20 cellular contexts compared by ENCODE assay signal in genomic region chr10:132488231-132488821, GRCh38.
"Had no signal": no experiment of that assay in that cellular context is flagged by ENCODE, and none has a peak within 500 bp of the region (broad histone marks: within the 10 kb centered on the region; RNA-seq: fewer than 3 reads in every experiment).

No MANE protein-coding gene starts in this region.

- H3K27me3 Mint-ChIP-seq: activated CD4-positive, alpha-beta T cell treated with anti-CD3 and anti-CD28 coated beads, Interleukin-2, amount 10 ng/mL, durations not matched to agents 7 days and 5 days; activated naive CD8-positive, alpha-beta T cell treated with anti-CD3 and anti-CD28 coated beads, Interleukin-2, amount 50 U/mL, for 24 hours; stimulated activated naive CD8-positive, alpha-beta T cell treated with anti-CD3 and anti-CD28 coated beads, Interleukin-15, Interleukin-2, amounts not matched to agents 100 ng/mL and 50 ng/mL, for 24 hours; T-cell had no signal

- H3K27ac ChIP-seq: neutrophil, parathyroid adenoma, skin epidermis had no signal

- H3K4me3 Mint-ChIP-seq: activated CD4-positive, alpha-beta T cell treated with anti-CD3 and anti-CD28 coated beads, Interleukin-2, amount 10 ng/mL, durations not matched to agents 7 days and 5 days; activated CD8-positive, alpha-beta T cell treated with anti-CD3 and anti-CD28 coated beads, Interleukin-2, amount 10 ng/mL, durations not matched to agents 7 days and 5 days; activated naive CD4-positive, alpha-beta T cell treated with anti-CD3 and anti-CD28 coated beads, Interleukin-2, amount 10 ng/mL, durations not matched to agents 7 days and 5 days; activated naive CD8-positive, alpha-beta T cell treated with anti-CD3 and anti-CD28 coated beads, Interleukin-2, amount 50 U/mL, for 24 hours; natural killer cell; stimulated activated naive CD8-positive, alpha-beta T cell treated with anti-CD3 and anti-CD28 coated beads, Interleukin-15, Interleukin-2, amounts not matched to agents 100 ng/mL and 50 ng/mL, for 24 hours; T-cell had no signal

- ATAC-seq: activated CD8-positive, alpha-beta T cell treated with anti-CD3 and anti-CD28 coated beads, Interleukin-2, amount 10 ng/mL, durations not matched to agents 7 days and 5 days; activated naive CD8-positive, alpha-beta T cell treated with anti-CD3 and anti-CD28 coated beads, Interleukin-2, amount 50 U/mL, for 24 hours; natural killer cell; T-cell had no signal

- DNase-seq: activated CD4-positive, alpha-beta T cell treated with anti-CD3 and anti-CD28 coated beads, Interleukin-2, amount 10 ng/mL, durations not matched to agents 7 days and 5 days; activated CD4-positive, CD25-positive, alpha-beta regulatory T cell; activated CD8-positive, alpha-beta T cell treated with anti-CD3 and anti-CD28 coated beads, Interleukin-2, amount 10 ng/mL, durations not matched to agents 7 days and 5 days; activated effector memory CD4-positive, alpha-beta T cell treated with Interleukin-2 at 50 U/mL for 16 hours; activated naive CD4-positive, alpha-beta T cell treated with anti-CD3 and anti-CD28 coated beads, Interleukin-2, amount 10 ng/mL, durations not matched to agents 7 days and 5 days; activated naive CD8-positive, alpha-beta T cell treated with anti-CD3 and anti-CD28 coated beads, Interleukin-2, amount 50 U/mL, for 24 hours; activated T-cell treated with anti-CD3 and anti-CD28 coated beads, Interleukin-2, amount 50 U/mL, for 48 hours; anterior cingulate cortex; effector CD4-positive, alpha-beta T cell; mesendoderm; natural killer cell; SK-N-SH; stimulated activated CD4-positive, alpha-beta T cell treated with anti-CD3 and anti-CD28 coated beads, Interleukin-15, amount 100 ng/mL, for 24 hours; stimulated activated CD4-positive, alpha-beta T cell treated with anti-CD3 and anti-CD28 coated beads, Interleukin-2, amount 100 ng/mL, for 48 hours; T-cell; trophoblast cell had no signal

- H3K9me3 Mint-ChIP-seq: activated naive CD8-positive, alpha-beta T cell treated with anti-CD3 and anti-CD28 coated beads, Interleukin-2, amount 50 U/mL, for 24 hours; natural killer cell; stimulated activated naive CD8-positive, alpha-beta T cell treated with anti-CD3 and anti-CD28 coated beads, Interleukin-15, Interleukin-2, amounts not matched to agents 100 ng/mL and 50 ng/mL, for 24 hours; T-cell had no signal

- H3K4me1 ChIP-seq: parathyroid adenoma had no signal

- H3K4me1 Mint-ChIP-seq: activated CD4-positive, alpha-beta T cell treated with anti-CD3 and anti-CD28 coated beads, Interleukin-2, amount 10 ng/mL, durations not matched to agents 7 days and 5 days; activated naive CD4-positive, alpha-beta T cell treated with anti-CD3 and anti-CD28 coated beads, Interleukin-2, amount 10 ng/mL, durations not matched to agents 7 days and 5 days; activated naive CD8-positive, alpha-beta T cell treated with anti-CD3 and anti-CD28 coated beads, Interleukin-2, amount 50 U/mL, for 24 hours; T-cell had no signal

- H3K27me3 ChIP-seq: neutrophil had no signal

- H3K9me3 ChIP-seq: neutrophil, SK-N-SH had no signal

- H3K36me3 Mint-ChIP-seq: activated naive CD4-positive, alpha-beta T cell treated with anti-CD3 and anti-CD28 coated beads, Interleukin-2, amount 10 ng/mL, durations not matched to agents 7 days and 5 days; natural killer cell; T-cell had no signal

- H3K4me3 ChIP-seq: skin epidermis had no signal

- H3K27ac Mint-ChIP-seq: activated CD4-positive, alpha-beta T cell treated with anti-CD3 and anti-CD28 coated beads, Interleukin-2, amount 10 ng/mL, durations not matched to agents 7 days and 5 days; activated CD8-positive, alpha-beta T cell treated with anti-CD3 and anti-CD28 coated beads, Interleukin-2, amount 10 ng/mL, durations not matched to agents 7 days and 5 days; activated naive CD4-positive, alpha-beta T cell treated with anti-CD3 and anti-CD28 coated beads, Interleukin-2, amount 10 ng/mL, durations not matched to agents 7 days and 5 days; activated naive CD8-positive, alpha-beta T cell treated with anti-CD3 and anti-CD28 coated beads, Interleukin-2, amount 50 U/mL, for 24 hours; natural killer cell; stimulated activated naive CD8-positive, alpha-beta T cell treated with anti-CD3 and anti-CD28 coated beads, Interleukin-15, Interleukin-2, amounts not matched to agents 100 ng/mL and 50 ng/mL, for 24 hours; T-cell had no signal

- H3K36me3 ChIP-seq: neutrophil had no signal
